6 cellular contexts compared by ENCODE assay signal in the genomic region with DNA sequence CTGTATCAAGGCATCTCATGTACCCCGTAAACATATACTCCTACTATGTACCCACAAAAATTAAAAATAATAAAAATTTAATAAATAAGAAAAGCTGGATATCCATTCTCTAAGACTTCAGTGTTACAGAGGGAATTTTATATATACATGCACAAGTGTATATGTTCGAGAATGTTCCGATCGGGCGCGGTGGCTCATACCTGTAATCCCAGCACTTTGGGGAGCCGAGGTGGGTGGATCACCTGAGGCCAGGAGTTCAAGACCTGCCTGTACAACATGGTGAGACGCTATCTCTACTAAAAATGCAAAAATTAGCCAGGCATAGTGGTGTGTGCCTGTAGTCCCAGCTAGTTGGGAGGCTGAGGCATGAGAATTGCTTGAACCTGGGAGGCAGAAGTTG. TPM values are rescaled to one million over a fixed set of nuclear protein-coding genes. Genes with fewer than 3 reads are reported as not detected.
"Had no signal": no experiment of that assay in that cellular context is flagged by ENCODE, and none has a peak within 500 bp of the region (broad histone marks: within the 10 kb centered on the region; RNA-seq: fewer than 3 reads in every experiment).

No MANE protein-coding gene starts in this region.

RNA-seq across cellular contexts. Expression of gene GBP5, which starts 17.1 kb away (rescaled TPM):
- total RNA-seq: MCF 10A, NCI-H460, OCI-LY7, PC-9, RPMI7951 had no signal

RNA-seq across cellular contexts. Expression of gene GBP4, which starts 56.8 kb away (rescaled TPM):
- total RNA-seq: LHCN-M2, NCI-H460, OCI-LY7 had no signal
